Comparison of ENCODE assay signal across 16 cellular contexts in genomic region chr10:113475381-113475807, GRCh38.
A peak's percentile ranks its signal among the peaks of the same experiment; 100 is the strongest.
DNase-seq lines count a peak whose midpoint lies in the region; ATAC-seq and TF ChIP-seq lines count a peak whose summit lies in the region.
"Had no signal": no experiment of that assay in that cellular context is flagged by ENCODE, and none has a peak within 500 bp of the region (broad histone marks: within the 10 kb centered on the region; RNA-seq: fewer than 3 reads in every experiment).

No MANE protein-coding gene starts in this region.

- intact Hi-C loops in heart left ventricle (cut with DNase I), result no loop called here
- intact Hi-C loops in left ventricle myocardium inferior (cut with micrococcal nuclease), result no loop called here
- intact Hi-C loops in breast epithelium (cut with DNase I; ENCODE audit: low total_unique reads), result no loop called here
- intact Hi-C loops in aorta (cut with DNase I), result no loop called here
- intact Hi-C loops in CD8-positive, alpha-beta T cell (cut with DNase I, micrococcal nuclease), result no loop called here
- intact Hi-C loops in ovary (cut with DNase I), result no loop called here

- H3K9me3 ChIP-seq in heart left ventricle, result peaks cover 0 to 21% (median 11%) of the 10 kb centered on the region in 12 donors
- peaks cover 19% of the 10 kb centered on the region for H3K9me3 ChIP-seq in left ventricle myocardium inferior (replicated peaks)
- H3K9me3 ChIP-seq in breast epithelium, result peaks cover 8 to 13% of the 10 kb centered on the region in 2 donors
- no peaks in the 10 kb centered on the region for H3K9me3 ChIP-seq in aorta (ENCODE audit: control insufficient read depth, low read length)
- no peaks in the 10 kb centered on the region for H3K9me3 ChIP-seq in CD8-positive, alpha-beta T cell (ENCODE audit: low read length)
- no peaks in the 10 kb centered on the region for H3K9me3 ChIP-seq in ovary

- H3K36me3 ChIP-seq in heart left ventricle, result no peaks in the 10 kb centered on the region
- H3K36me3 ChIP-seq in left ventricle myocardium inferior, result no peaks in the 10 kb centered on the region
- H3K36me3 ChIP-seq in breast epithelium, result no peaks in the 10 kb centered on the region
- H3K36me3 ChIP-seq in aorta (ENCODE audit: control insufficient read depth in 1 of 2, insufficient read depth in 2 of 2, low read length in 1 of 2), result no peaks in the 10 kb centered on the region
- H3K36me3 ChIP-seq in CD8-positive, alpha-beta T cell (ENCODE audit: insufficient read depth, low read length), result no peaks in the 10 kb centered on the region
- no peaks in the 10 kb centered on the region for H3K36me3 ChIP-seq in ovary
- H3K36me3 ChIP-seq: transverse colon had no signal

- H3K4me3 Mint-ChIP-seq in CD8-positive, alpha-beta T cell, result no peak overlapping the region
- H3K4me3 Mint-ChIP-seq: naive B cell had no signal

- 36 to 55% (median 49%) methylated on average over 4 of the region's 4 CpGs for WGBS in heart left ventricle, 4 donors
- WGBS in aorta, 2 donors, result 3 to 4% methylated on average over 4 of the region's 4 CpGs
- 14 to 25% (median 20%) methylated on average over 4 of the region's 4 CpGs for WGBS in ovary, 3 donors

- H3K4me3 ChIP-seq in heart left ventricle (peak overlapping the region in 1 of 12 donors; percentile 11), left ventricle myocardium inferior (no peak overlapping the region), breast epithelium (no peak overlapping the region), aorta (ENCODE audit: low read length in 2 of 2) (no peak overlapping the region), ovary (no peak overlapping the region)
- H3K4me3 ChIP-seq in CD8-positive, alpha-beta T cell (ENCODE audit: low read depth, low read length), result no peak overlapping the region
- H3K4me3 ChIP-seq: smooth muscle cell, transverse colon had no signal

- TF ChIP-seq POLR2A in heart left ventricle (IDR thresholded peaks at IDR 0.05), result no peak
- TF ChIP-seq POLR2A in breast epithelium (IDR thresholded peaks at IDR 0.05), result no peak
- TF ChIP-seq POLR2A in ovary (IDR thresholded peaks at IDR 0.05), result no peak

- H3K27me3 ChIP-seq in heart left ventricle, result no peaks in the 10 kb centered on the region
- H3K27me3 ChIP-seq in left ventricle myocardium inferior (ENCODE audit: low read depth), result no peaks in the 10 kb centered on the region
- H3K27me3 ChIP-seq in breast epithelium, result no peaks in the 10 kb centered on the region
- H3K27me3 ChIP-seq in aorta (ENCODE audit: control insufficient read depth in 1 of 2, insufficient read depth in 2 of 2, low read length in 1 of 2), result no peaks in the 10 kb centered on the region
- H3K27me3 ChIP-seq in CD8-positive, alpha-beta T cell (ENCODE audit: insufficient read depth, low read length), result no peaks in the 10 kb centered on the region
- H3K27me3 ChIP-seq in ovary, result no peaks in the 10 kb centered on the region
- H3K27me3 ChIP-seq: transverse colon had no signal

- H3K4me1 ChIP-seq in heart left ventricle (peaks cover 0 to 29% (median 4%) of the 10 kb centered on the region in 12 donors), left ventricle myocardium inferior (peaks cover 22% of the 10 kb centered on the region), breast epithelium (peaks cover 6 to 16% of the 10 kb centered on the region in 2 donors), aorta (ENCODE audit: control insufficient read depth in 1 of 2, insufficient read depth in 2 of 2, low read length in 2 of 2) (peaks cover 9 to 22% of the 10 kb centered on the region in 2 donors), ovary (ENCODE audit: insufficient read depth) (peaks cover 27% of the 10 kb centered on the region)
- no peaks in the 10 kb centered on the region for H3K4me1 ChIP-seq in CD8-positive, alpha-beta T cell (ENCODE audit: insufficient read depth, low read length)

- DNase-seq in heart left ventricle (peak in 1 of 5 donors; percentile 12), left ventricle myocardium inferior (no peak), breast epithelium (ENCODE audit: low spot score in 2 of 2) (peak in 1 of 2 donors; percentile 85), left kidney (ENCODE audit: low read depth, low spot score) (peak; percentile 25), aorta (no peak), T-helper 2 cell (no peak), ovary (no peak)
- no peak for DNase-seq in CD8-positive, alpha-beta T cell
- DNase-seq: activated CD8-positive, alpha-beta memory T cell treated with anti-CD3 and anti-CD28 coated beads, Interleukin-2, amount 50 U/mL, for 4 hours; DND-41; effector memory CD4-positive, alpha-beta T cell; naive B cell; NCI-H1436 treated with DMSO at 0.1 percent for 48 hours; NCI-H82; transverse colon had no signal

- H3K27ac Mint-ChIP-seq in CD8-positive, alpha-beta T cell, result no peak overlapping the region

- H3K27me3 Mint-ChIP-seq in CD8-positive, alpha-beta T cell (ENCODE audit: low read depth), result peaks cover 5% of the 10 kb centered on the region

- peak overlapping the region in 1 of 12 donors; percentile 30 for H3K27ac ChIP-seq in heart left ventricle
- H3K27ac ChIP-seq in left ventricle myocardium inferior (replicated peaks), result no peak overlapping the region
- peak overlapping the region; percentile 82 to 84 for H3K27ac ChIP-seq in breast epithelium
- peak overlapping the region; percentile 38 to 93 for H3K27ac ChIP-seq in aorta (ENCODE audit: low read depth in 1 of 2, low read length in 2 of 2)
- no peak overlapping the region for H3K27ac ChIP-seq in CD8-positive, alpha-beta T cell (ENCODE audit: low read depth, low read length)
- H3K27ac ChIP-seq in ovary, result no peak overlapping the region
- H3K27ac ChIP-seq: transverse colon had no signal

- no peaks in the 10 kb centered on the region for H3K4me1 Mint-ChIP-seq in CD8-positive, alpha-beta T cell (ENCODE audit: low read depth)
- H3K4me1 Mint-ChIP-seq: naive B cell had no signal

- POLR2A ChIA-PET in CD8-positive, alpha-beta T cell (lab: Charles Lee), result no interaction called here

- ATAC-seq in heart left ventricle (peak; percentile 13 to 64 (median 42)), aorta (ENCODE audit: low FRiP score) (peak; percentile 65)
- no peak for ATAC-seq in CD8-positive, alpha-beta T cell

- no peak for TF ChIP-seq EP300 in ovary (IDR thresholded peaks at IDR 0.05)

- H3K36me3 Mint-ChIP-seq in CD8-positive, alpha-beta T cell, result no peaks in the 10 kb centered on the region

- TF ChIP-seq CTCF in heart left ventricle (IDR thresholded peaks at IDR 0.05) (peak in 1 of 12 donors; percentile 7), left ventricle myocardium inferior (IDR thresholded peaks at IDR 0.05; ENCODE audit: borderline replicate concordance) (no peak), breast epithelium (IDR thresholded peaks at IDR 0.05) (peak in 2 of 3 donors; percentile 31 to 43), ovary (IDR thresholded peaks at IDR 0.05) (no peak)
- TF ChIP-seq CTCF in CD8-positive, alpha-beta T cell (IDR thresholded peaks at IDR 0.05), result no peak

- H3K9me3 Mint-ChIP-seq in CD8-positive, alpha-beta T cell, result peaks cover 14% of the 10 kb centered on the region

- CTCF ChIA-PET in CD8-positive, alpha-beta T cell (lab: Charles Lee), result no interaction called here

Comparison
In these comparisons a context has a peak if more than half of its experiments do, and no peak if none do; other contexts are left out.
1. H3K27ac ChIP-seq: peak in breast epithelium (2 of 2) and aorta (2 of 2); none in left ventricle myocardium inferior (single experiment), CD8-positive, alpha-beta T cell (single experiment) and ovary (0 of 2).
2. CTCF ChIP-seq: peak in breast epithelium (2 of 3); none in left ventricle myocardium inferior (single experiment), CD8-positive, alpha-beta T cell (single experiment) and ovary (0 of 3).